Comparison of ENCODE assay signal across 1 cellular context in the genomic region with DNA sequence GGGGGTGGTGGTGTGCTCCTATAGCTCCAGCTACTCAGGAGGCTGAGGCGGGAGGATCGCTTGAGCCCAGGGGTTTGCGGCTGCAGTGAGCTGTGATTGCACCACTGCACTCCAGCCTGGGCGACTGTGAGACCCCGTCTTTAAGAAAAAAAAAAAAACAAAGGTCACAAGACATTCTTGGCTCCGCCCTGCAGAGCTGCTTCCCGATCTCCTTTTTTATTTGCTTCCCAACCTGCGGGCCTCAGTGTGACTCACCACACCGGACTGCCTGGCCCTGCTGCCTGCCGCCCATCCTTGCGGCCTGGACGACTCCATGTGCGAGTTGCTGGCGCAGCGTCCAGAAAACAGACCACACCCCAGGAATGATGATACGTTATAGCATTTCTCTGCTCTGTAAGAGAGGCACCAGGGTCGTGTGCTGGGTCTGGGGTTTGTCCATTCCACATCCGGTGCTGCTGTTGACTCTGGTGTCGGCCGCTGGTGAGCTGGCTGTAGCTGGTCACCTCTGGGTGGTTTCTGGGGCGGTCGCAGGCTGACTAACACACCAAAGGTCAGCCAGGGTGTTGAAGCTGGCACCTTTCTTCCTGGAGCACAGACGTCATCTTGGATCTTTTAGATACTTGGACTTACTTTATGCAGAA.
A peak's percentile ranks its signal among the peaks of the same experiment; 100 is the strongest.
TF ChIP-seq lines count a peak whose summit lies in the region.

No MANE protein-coding gene starts in this region.

TF ChIP-seq in HepG2, 621 proteins besides CTCF, POLR2A, EP300 and RAD21 (continued from another document and continues in another):
- TF ChIP-seq, protein P1, sequence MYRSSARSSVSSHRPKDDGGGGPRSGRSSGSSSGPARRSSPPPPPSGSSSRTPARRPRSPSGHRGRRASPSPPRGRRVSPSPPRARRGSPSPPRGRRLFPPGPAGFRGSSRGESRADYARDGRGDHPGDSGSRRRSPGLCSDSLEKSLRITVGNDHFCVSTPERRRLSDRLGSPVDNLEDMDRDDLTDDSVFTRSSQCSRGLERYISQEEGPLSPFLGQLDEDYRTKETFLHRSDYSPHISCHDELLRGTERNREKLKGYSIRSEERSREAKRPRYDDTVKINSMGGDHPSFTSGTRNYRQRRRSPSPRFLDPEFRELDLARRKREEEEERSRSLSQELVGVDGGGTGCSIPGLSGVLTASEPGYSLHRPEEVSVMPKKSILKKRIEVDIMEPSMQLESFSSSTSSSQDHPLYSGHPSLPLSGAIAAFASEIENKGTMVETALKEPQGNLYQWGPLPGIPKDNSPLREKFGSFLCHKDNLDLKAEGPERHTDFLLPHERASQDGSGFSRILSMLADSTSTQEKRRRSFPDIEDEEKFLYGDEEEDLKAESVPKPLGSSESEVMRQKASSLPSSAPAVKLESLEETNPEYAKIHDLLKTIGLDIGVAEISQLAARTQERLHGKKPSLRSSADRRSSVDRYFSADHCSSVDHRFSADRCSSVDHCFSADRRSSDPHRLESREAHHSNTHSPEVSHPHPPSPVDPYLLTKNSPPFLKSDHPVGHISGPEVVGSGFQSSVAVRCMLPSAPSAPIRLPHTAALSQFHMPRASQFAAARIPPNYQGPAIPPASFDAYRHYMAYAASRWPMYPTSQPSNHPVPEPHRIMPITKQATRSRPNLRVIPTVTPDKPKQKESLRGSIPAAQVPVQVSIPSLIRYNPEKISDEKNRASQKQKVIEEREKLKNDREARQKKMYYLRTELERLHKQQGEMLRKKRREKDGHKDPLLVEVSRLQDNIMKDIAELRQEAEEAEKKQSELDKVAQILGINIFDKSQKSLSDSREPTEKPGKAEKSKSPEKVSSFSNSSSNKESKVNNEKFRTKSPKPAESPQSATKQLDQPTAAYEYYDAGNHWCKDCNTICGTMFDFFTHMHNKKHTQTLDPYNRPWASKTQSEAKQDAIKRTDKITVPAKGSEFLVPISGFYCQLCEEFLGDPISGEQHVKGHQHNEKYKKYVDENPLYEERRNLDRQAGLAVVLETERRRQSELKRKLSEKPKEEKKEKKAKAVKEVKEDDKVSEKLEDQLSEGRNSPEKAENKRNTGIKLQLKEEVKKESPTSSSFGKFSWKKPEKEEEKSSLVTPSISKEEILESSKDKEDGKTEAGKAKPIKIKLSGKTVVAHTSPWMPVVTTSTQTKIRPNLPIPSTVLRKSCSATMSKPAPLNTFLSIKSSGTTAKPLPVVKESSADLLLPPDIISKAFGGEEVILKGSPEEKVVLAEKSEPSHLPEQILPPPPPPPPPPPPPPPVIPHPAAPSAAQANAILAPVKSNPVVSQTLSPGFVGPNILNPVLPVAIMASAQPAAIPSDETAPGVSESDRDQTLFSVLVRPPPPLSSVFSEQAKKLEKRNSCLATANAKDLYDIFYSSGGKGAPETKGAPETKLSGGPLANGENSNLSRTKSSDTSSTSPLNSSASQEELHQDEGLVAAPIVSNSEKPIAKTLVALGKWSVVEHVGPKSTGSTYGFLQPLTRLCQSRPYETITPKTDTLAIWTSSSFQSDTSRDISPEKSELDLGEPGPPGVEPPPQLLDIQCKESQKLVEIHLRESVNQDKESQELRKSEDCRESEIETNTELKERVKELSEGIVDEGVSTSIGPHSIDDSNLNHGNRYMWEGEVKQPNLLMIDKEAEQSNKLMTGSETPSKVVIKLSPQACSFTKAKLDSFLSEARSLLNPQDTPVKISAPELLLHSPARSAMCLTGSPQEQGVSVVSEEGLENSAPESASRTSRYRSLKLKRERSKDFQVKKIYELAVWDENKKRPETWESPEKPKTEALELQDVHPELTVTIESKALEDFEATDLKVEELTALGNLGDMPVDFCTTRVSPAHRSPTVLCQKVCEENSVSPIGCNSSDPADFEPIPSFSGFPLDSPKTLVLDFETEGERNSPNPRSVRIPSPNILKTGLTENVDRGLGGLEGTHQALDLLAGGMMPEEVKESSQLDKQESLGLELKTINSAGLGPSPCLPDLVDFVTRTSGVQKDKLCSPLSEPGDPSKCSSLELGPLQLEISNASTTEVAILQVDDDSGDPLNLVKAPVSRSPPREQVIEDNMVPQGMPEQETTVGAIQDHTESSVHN (CRISPR knock-in tag; IDR thresholded peaks at IDR 0.05), result no peak
- TF ChIP-seq RFX5 (IDR thresholded peaks at IDR 0.05; ENCODE audit: low read depth, low read length) (no peak), ZHX1 (CRISPR knock-in tag; IDR thresholded peaks at IDR 0.05; ENCODE audit: low read depth) (no peak), PLRG1 (conservative IDR thresholded peaks at IDR 0.05) (no peak), FOXK2 (IDR thresholded peaks at IDR 0.05) (no peak), ZNF788 (CRISPR knock-in tag; IDR thresholded peaks at IDR 0.05; ENCODE audit: borderline replicate concordance) (no peak; the same call in 1 of the 2 replicates), ZBTB3 (CRISPR knock-in tag; IDR thresholded peaks at IDR 0.05; ENCODE audit: borderline replicate concordance, low read depth) (no peak), ZFP36L1 (CRISPR knock-in tag; IDR thresholded peaks at IDR 0.05) (no peak), NFATC3 (CRISPR knock-in tag; IDR thresholded peaks at IDR 0.05) (no peak), ZNF605 (CRISPR knock-in tag; IDR thresholded peaks at IDR 0.05) (peak; percentile 59; the same call in 1 of the 2 replicates), ATM (IDR thresholded peaks at IDR 0.05; ENCODE audit: borderline replicate concordance) (no peak), HOXA7 (CRISPR knock-in tag; IDR thresholded peaks at IDR 0.05) (no peak), SMC3 (IDR thresholded peaks at IDR 0.05; ENCODE audit: low read length) (no peak), POLR2AphosphoS2 (IDR thresholded peaks at IDR 0.05; ENCODE audit: low read depth, low read length) (no peak), GPN1 (CRISPR knock-in tag; IDR thresholded peaks at IDR 0.05; ENCODE audit: borderline replicate concordance) (no peak), ZNF44 (CRISPR knock-in tag; IDR thresholded peaks at IDR 0.05) (no peak), KLF12 (CRISPR knock-in tag; IDR thresholded peaks at IDR 0.05; ENCODE audit: borderline replicate concordance) (peak; percentile 62; the same call in 1 of the 2 replicates), ZNF329 (CRISPR knock-in tag; IDR thresholded peaks at IDR 0.05; ENCODE audit: low read depth) (peak; percentile 64; the same call in 1 of the 2 replicates), KLF6 (CRISPR knock-in tag; IDR thresholded peaks at IDR 0.05) (no peak), PRDM10 (CRISPR knock-in tag; IDR thresholded peaks at IDR 0.05; ENCODE audit: low read depth) (peak; percentile 89), ZKSCAN5 (CRISPR knock-in tag; IDR thresholded peaks at IDR 0.05) (no peak), ZSCAN29 (CRISPR knock-in tag; conservative IDR thresholded peaks at IDR 0.05) (peak; percentile 60; the same call in 1 of the 2 replicates), CBX1 (IDR thresholded peaks at IDR 0.05; ENCODE audit: low read depth) (no peak), MATR3 (CRISPR knock-in tag; IDR thresholded peaks at IDR 0.05) (no peak), ETV5 (CRISPR knock-in tag; IDR thresholded peaks at IDR 0.05; ENCODE audit: borderline replicate concordance) (peak; percentile 98), MLX (CRISPR knock-in tag; IDR thresholded peaks at IDR 0.05) (no peak), YEATS4 (CRISPR knock-in tag; IDR thresholded peaks at IDR 0.05; ENCODE audit: borderline replicate concordance) (peak; percentile 60; the same call in 1 of the 2 replicates), GATAD2A (CRISPR knock-in tag; IDR thresholded peaks at IDR 0.05) (peak; percentile 85; the same call in 1 of the 2 replicates), ERF (CRISPR knock-in tag; IDR thresholded peaks at IDR 0.05) (0 out of 2 replicates have a peak, but pooled peaks have one; percentile 56), HDAC1 (CRISPR knock-in tag; IDR thresholded peaks at IDR 0.05) (peak; percentile 45; the same call in 1 of the 2 replicates), ZNF335 (CRISPR knock-in tag; IDR thresholded peaks at IDR 0.05) (0 out of 2 replicates have a peak, but pooled peaks have one; percentile 41), CENPX (CRISPR knock-in tag; IDR thresholded peaks at IDR 0.05) (no peak)
- TF ChIP-seq, protein P2, sequence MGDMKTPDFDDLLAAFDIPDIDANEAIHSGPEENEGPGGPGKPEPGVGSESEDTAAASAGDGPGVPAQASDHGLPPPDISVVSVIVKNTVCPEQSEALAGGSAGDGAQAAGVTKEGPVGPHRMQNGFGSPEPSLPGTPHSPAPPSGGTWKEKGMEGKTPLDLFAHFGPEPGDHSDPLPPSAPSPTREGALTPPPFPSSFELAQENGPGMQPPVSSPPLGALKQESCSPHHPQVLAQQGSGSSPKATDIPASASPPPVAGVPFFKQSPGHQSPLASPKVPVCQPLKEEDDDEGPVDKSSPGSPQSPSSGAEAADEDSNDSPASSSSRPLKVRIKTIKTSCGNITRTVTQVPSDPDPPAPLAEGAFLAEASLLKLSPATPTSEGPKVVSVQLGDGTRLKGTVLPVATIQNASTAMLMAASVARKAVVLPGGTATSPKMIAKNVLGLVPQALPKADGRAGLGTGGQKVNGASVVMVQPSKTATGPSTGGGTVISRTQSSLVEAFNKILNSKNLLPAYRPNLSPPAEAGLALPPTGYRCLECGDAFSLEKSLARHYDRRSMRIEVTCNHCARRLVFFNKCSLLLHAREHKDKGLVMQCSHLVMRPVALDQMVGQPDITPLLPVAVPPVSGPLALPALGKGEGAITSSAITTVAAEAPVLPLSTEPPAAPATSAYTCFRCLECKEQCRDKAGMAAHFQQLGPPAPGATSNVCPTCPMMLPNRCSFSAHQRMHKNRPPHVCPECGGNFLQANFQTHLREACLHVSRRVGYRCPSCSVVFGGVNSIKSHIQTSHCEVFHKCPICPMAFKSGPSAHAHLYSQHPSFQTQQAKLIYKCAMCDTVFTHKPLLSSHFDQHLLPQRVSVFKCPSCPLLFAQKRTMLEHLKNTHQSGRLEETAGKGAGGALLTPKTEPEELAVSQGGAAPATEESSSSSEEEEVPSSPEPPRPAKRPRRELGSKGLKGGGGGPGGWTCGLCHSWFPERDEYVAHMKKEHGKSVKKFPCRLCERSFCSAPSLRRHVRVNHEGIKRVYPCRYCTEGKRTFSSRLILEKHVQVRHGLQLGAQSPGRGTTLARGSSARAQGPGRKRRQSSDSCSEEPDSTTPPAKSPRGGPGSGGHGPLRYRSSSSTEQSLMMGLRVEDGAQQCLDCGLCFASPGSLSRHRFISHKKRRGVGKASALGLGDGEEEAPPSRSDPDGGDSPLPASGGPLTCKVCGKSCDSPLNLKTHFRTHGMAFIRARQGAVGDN (CRISPR knock-in tag; IDR thresholded peaks at IDR 0.05), result peak; percentile 95
- TF ChIP-seq, protein P3, sequence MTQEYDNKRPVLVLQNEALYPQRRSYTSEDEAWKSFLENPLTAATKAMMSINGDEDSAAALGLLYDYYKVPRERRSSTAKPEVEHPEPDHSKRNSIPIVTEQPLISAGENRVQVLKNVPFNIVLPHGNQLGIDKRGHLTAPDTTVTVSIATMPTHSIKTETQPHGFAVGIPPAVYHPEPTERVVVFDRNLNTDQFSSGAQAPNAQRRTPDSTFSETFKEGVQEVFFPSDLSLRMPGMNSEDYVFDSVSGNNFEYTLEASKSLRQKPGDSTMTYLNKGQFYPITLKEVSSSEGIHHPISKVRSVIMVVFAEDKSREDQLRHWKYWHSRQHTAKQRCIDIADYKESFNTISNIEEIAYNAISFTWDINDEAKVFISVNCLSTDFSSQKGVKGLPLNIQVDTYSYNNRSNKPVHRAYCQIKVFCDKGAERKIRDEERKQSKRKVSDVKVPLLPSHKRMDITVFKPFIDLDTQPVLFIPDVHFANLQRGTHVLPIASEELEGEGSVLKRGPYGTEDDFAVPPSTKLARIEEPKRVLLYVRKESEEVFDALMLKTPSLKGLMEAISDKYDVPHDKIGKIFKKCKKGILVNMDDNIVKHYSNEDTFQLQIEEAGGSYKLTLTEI (CRISPR knock-in tag; conservative IDR thresholded peaks at IDR 0.05), result no peak
